8 cellular contexts compared by ENCODE assay signal in genomic region chr19:37466277-37466797, GRCh38. TPM values are rescaled to one million over a fixed set of nuclear protein-coding genes. Genes with fewer than 3 reads are reported as not detected.
DNase-seq lines count a peak whose midpoint lies in the region; ATAC-seq, FAIRE-seq and TF ChIP-seq lines count a peak whose summit lies in the region.

No MANE protein-coding gene starts in this region.

- H2AFZ ChIP-seq in PC-3 (ENCODE audit: low read length) = peak overlapping the region; percentile 89
- H2AFZ ChIP-seq in H1 (ENCODE audit: low read length) = peak overlapping the region; percentile 94

- no peak overlapping the region for H3K14ac ChIP-seq in H1 (ENCODE audit: insufficient read length)

- H3K4me3 ChIP-seq in CD4-positive, CD25-positive, alpha-beta regulatory T cell (ENCODE audit: low read depth, low read length) = peak overlapping the region; percentile 92
- peak overlapping the region; percentile 77 for H3K4me3 ChIP-seq in PC-3 (ENCODE audit: low read length)
- peak overlapping the region; percentile 68 to 97 (median 82) for H3K4me3 ChIP-seq in H1 (ENCODE audit: extremely low read depth in 1 of 4, insufficient read depth in 2 of 4, low read depth in 3 of 4, low read length in 4 of 4)

- peak overlapping the region; percentile 96 to 100 (median 97) for H3K4me3 Mint-ChIP-seq in CD4-positive, CD25-positive, alpha-beta regulatory T cell
- H3K4me3 Mint-ChIP-seq in neural crest cell = peak overlapping the region; percentile 99

- POLR2A ChIA-PET in PC-3 (lab: Charles Lee; ENCODE audit: unreplicated experiment) = no interaction called here
- POLR2A ChIA-PET in H1 (lab: Charles Lee; ENCODE audit: partially characterized antibody) = interaction anchor here (2.2 to 5.0 kb wide), 2 partner anchors 40 to 128 kb away, joined by 6 to 47 read pairs; partner anchors contain the start of genes ZNF540, ZNF571 and ZNF793

- peaks cover 10% of the 10 kb centered on the region for H3K23me2 ChIP-seq in H1 (ENCODE audit: low read depth, low read length)

- TSS peak; percentile 49 for BruUV-seq in PC-3 (replicated peaks; lab: Mats Ljungman, UMichigan)

- H3K27me3 Mint-ChIP-seq in CD4-positive, CD25-positive, alpha-beta regulatory T cell = no peaks in the 10 kb centered on the region
- H3K27me3 Mint-ChIP-seq in neural crest cell (ENCODE audit: low read depth) = no peaks in the 10 kb centered on the region

- DNase-seq in CD4-positive, CD25-positive, alpha-beta regulatory T cell = no peak
- DNase-seq in PC-3 = no peak
- peak in 1 of 2 experiments; percentile 41 for DNase-seq in H1 (ENCODE audit: low read depth in 1 of 2, low spot score in 2 of 2)
- DNase-seq in neural crest cell (ENCODE audit: low read depth, low spot score) = no peak
- no peak for DNase-seq in NOMO-1 (lab: John Stamatoyannopoulos, UW; ENCODE audit: unreplicated experiment in 2 of 2)
- no peak for DNase-seq in NCI-H128 (lab: John Stamatoyannopoulos, UW; ENCODE audit: unreplicated experiment)
- no peak for DNase-seq in glomerular visceral epithelial cell (ENCODE audit: extremely low spot score)

- TF ChIP-seq CTCF in PC-3 (conservative IDR thresholded peaks at IDR 0.05; ENCODE audit: low read depth, low read length) (no peak), H1 (IDR thresholded peaks at IDR 0.05; ENCODE audit: control extremely low read depth in 1 of 3, insufficient read depth in 1 of 3, low read depth in 1 of 3, low read length in 3 of 3) (no peak), neural crest cell (conservative IDR thresholded peaks at IDR 0.05) (no peak)

- peak overlapping the region; percentile 93 to 97 (median 97) for H3K27ac Mint-ChIP-seq in CD4-positive, CD25-positive, alpha-beta regulatory T cell
- peak overlapping the region; percentile 95 for H3K27ac Mint-ChIP-seq in neural crest cell (ENCODE audit: unreplicated experiment)

- TF ChIP-seq RAD21 in H1 (IDR thresholded peaks at IDR 0.05 in 1 of 2, conservative IDR thresholded peaks at IDR 0.05 in 1 of 2; ENCODE audit: low read depth in 2 of 2, low read length in 2 of 2) = no peak

- H3K4me1 ChIP-seq in CD4-positive, CD25-positive, alpha-beta regulatory T cell (ENCODE audit: control insufficient read depth, insufficient read depth, low read length, poor library complexity, severe bottlenecking) = peaks cover 23% of the 10 kb centered on the region
- no peaks in the 10 kb centered on the region for H3K4me1 ChIP-seq in PC-3 (ENCODE audit: insufficient read depth, low read length)
- peaks cover 0 to 5% (median under 1%) of the 10 kb centered on the region in 4 experiments; a peak in 1 of 7 replicates for H3K4me1 ChIP-seq in H1 (replicated peaks in 1 of 4; ENCODE audit: control insufficient read depth in 3 of 4, insufficient read depth in 4 of 4, low read length in 3 of 4)

- CTCF ChIA-PET in PC-3 (lab: Charles Lee) = no interaction called here
- CTCF ChIA-PET in H1 (lab: Charles Lee; ENCODE audit: partially characterized antibody) = interaction anchor here (0.6 to 1.0 kb wide), 3 partner anchors 16 to 384 kb away, joined by 3 read pairs; no protein-coding TSS in a partner anchor

- H3K23ac ChIP-seq in H1 (ENCODE audit: insufficient read length) = no peak overlapping the region

- no peak overlapping the region for H4K5ac ChIP-seq in H1 (ENCODE audit: insufficient read length, low read depth, low read length)

- H3K79me2 ChIP-seq in PC-3 (ENCODE audit: low read length) (no peaks in the 10 kb centered on the region), H1 (ENCODE audit: control insufficient read depth in 1 of 2, insufficient read depth in 2 of 2, low read length in 2 of 2) (no peaks in the 10 kb centered on the region)

- H4K20me1 ChIP-seq in PC-3 (ENCODE audit: low read length) = no peaks in the 10 kb centered on the region
- no peaks in the 10 kb centered on the region for H4K20me1 ChIP-seq in H1 (replicated peaks in 1 of 2; ENCODE audit: control insufficient read depth in 1 of 2, insufficient read depth in 2 of 2, low read length in 2 of 2)

- H4K91ac ChIP-seq in H1 (replicated peaks; ENCODE audit: insufficient read length, low read length) = no peak overlapping the region

- H3K9me3 Mint-ChIP-seq in CD4-positive, CD25-positive, alpha-beta regulatory T cell = peaks cover 4 to 20% (median 9%) of the 10 kb centered on the region in 7 donors
- peaks cover 10% of the 10 kb centered on the region for H3K9me3 Mint-ChIP-seq in neural crest cell

- H3K4ac ChIP-seq in H1 (replicated peaks; ENCODE audit: insufficient read length, low read depth, low read length) = no peak overlapping the region

- no peak for TF ChIP-seq POLR2A in H1 (IDR thresholded peaks at IDR 0.05; ENCODE audit: control extremely low read depth in 1 of 2, low read depth in 2 of 2, low read length in 2 of 2)

- no peak overlapping the region for H2AK5ac ChIP-seq in H1 (ENCODE audit: low read depth, low read length)

- H3K9me2 ChIP-seq in PC-3 (replicated peaks; ENCODE audit: low read length) = no peaks in the 10 kb centered on the region

- no peak overlapping the region for H2BK12ac ChIP-seq in H1 (ENCODE audit: low read depth, low read length)

- peaks cover 19 to 46% (median 34%) of the 10 kb centered on the region in 4 donors for H3K4me1 Mint-ChIP-seq in CD4-positive, CD25-positive, alpha-beta regulatory T cell
- peaks cover 33% of the 10 kb centered on the region for H3K4me1 Mint-ChIP-seq in neural crest cell

- TF ChIP-seq EP300 in H1 (IDR thresholded peaks at IDR 0.05; ENCODE audit: borderline replicate concordance in 1 of 2, low read depth in 2 of 2, low read length in 2 of 2) = no peak

- intact Hi-C loops in PC-3 (cut with micrococcal nuclease) = no loop called here

- peaks cover 20 to 30% of the 10 kb centered on the region in 2 experiments for H3K9me3 ChIP-seq in CD4-positive, CD25-positive, alpha-beta regulatory T cell (ENCODE audit: control insufficient read depth in 2 of 2, low read length in 2 of 2)
- 0 out of 2 replicates have a peak, but pooled peaks cover 11% of the 10 kb centered on the region for H3K9me3 ChIP-seq in PC-3 (ENCODE audit: low read length)
- H3K9me3 ChIP-seq in H1 (ENCODE audit: insufficient read depth in 2 of 2, low read depth in 1 of 2, low read length in 1 of 2) = peaks cover 0 to 4% of the 10 kb centered on the region in 2 experiments; a peak in 1 of 4 replicates

- H3K27ac ChIP-seq in CD4-positive, CD25-positive, alpha-beta regulatory T cell (ENCODE audit: insufficient read depth, low read length, poor library complexity, severe bottlenecking) = peak overlapping the region; percentile 89
- no peak overlapping the region for H3K27ac ChIP-seq in PC-3 (ENCODE audit: low read length)
- H3K27ac ChIP-seq in H1 (ENCODE audit: low read depth, low read length) = no peak overlapping the region

- no peaks in the 10 kb centered on the region for H3K79me1 ChIP-seq in H1 (ENCODE audit: low read depth, low read length)

- H2BK15ac ChIP-seq in H1 (ENCODE audit: low read length) = no peak overlapping the region

- peak overlapping the region; percentile 60; the same call in 1 of the 2 replicates for H4K8ac ChIP-seq in H1 (ENCODE audit: extremely low read depth, insufficient read depth, low read length)

- H2BK20ac ChIP-seq in H1 (ENCODE audit: low read length) = no peak overlapping the region

- no peak overlapping the region for H3K56ac ChIP-seq in H1 (replicated peaks; ENCODE audit: insufficient read length, low read depth, low read length)

- FAIRE-seq in H1 (lab: Jason Lieb, UNC) = no peak

- H3K27me3 ChIP-seq in CD4-positive, CD25-positive, alpha-beta regulatory T cell (ENCODE audit: control insufficient read depth, insufficient read depth, low read length) = no peaks in the 10 kb centered on the region
- H3K27me3 ChIP-seq in PC-3 (ENCODE audit: low read length) = no peaks in the 10 kb centered on the region
- no peaks in the 10 kb centered on the region for H3K27me3 ChIP-seq in H1 (replicated peaks in 1 of 4; ENCODE audit: control insufficient read depth in 3 of 4, extremely low read depth in 1 of 4, insufficient read depth in 3 of 4, low read length in 3 of 4)

- no peak for ATAC-seq in CD4-positive, CD25-positive, alpha-beta regulatory T cell (ENCODE audit: low read depth in 2 of 2)
- no peak for ATAC-seq in PC-3
- ATAC-seq in HG03378 (IDR thresholded peaks at IDR 0.05; ENCODE audit: unreplicated experiment) = no peak

- WGBS in H1 (ENCODE audit: extremely low coverage in 1 of 2, insufficient coverage in 1 of 2, insufficient read length in 1 of 2, insufficient replicate concordance in 2 of 2, low coverage in 1 of 2, low lambda C conversion rate in 2 of 2, missing lambda C conversion rate in 1 of 2), 2 experiments = 37% methylated on average over 18 of the region's 25 CpGs; no CpG with 5 or more reads in 1 of the 2 experiments

- H2BK120ac ChIP-seq in H1 (replicated peaks; ENCODE audit: low read depth, low read length) = no peak overlapping the region

- peaks cover 35% of the 10 kb centered on the region for H3K36me3 ChIP-seq in CD4-positive, CD25-positive, alpha-beta regulatory T cell (ENCODE audit: control insufficient read depth, insufficient read depth, low read length)
- H3K36me3 ChIP-seq in PC-3 (ENCODE audit: low read depth, low read length) (peaks cover 18% of the 10 kb centered on the region; the same call in 1 of the 2 replicates), H1 (ENCODE audit: control insufficient read depth in 2 of 4, insufficient read depth in 4 of 4, low read length in 3 of 4) (peaks cover 0 to 11% (median 2%) of the 10 kb centered on the region in 4 experiments; a peak in 2 of 8 replicates)

- H3K4me2 ChIP-seq in PC-3 (ENCODE audit: low read length) (peak overlapping the region; percentile 76), H1 (ENCODE audit: insufficient read depth in 1 of 2, low read depth in 2 of 2, low read length in 2 of 2) (peak overlapping the region; percentile 95 to 98)

- H3K36me3 Mint-ChIP-seq in CD4-positive, CD25-positive, alpha-beta regulatory T cell = peaks cover 27% of the 10 kb centered on the region
- peaks cover 33% of the 10 kb centered on the region for H3K36me3 Mint-ChIP-seq in neural crest cell (ENCODE audit: low read depth)

- H3K18ac ChIP-seq in H1 (ENCODE audit: extremely low read depth, low read length) = 0 out of 2 replicates have a peak overlapping the region, but pooled peaks have one; percentile 19

- H3F3A ChIP-seq in PC-3 (ENCODE audit: low read length, unreplicated experiment) = no peaks in the 10 kb centered on the region

- H3K9ac ChIP-seq in PC-3 (ENCODE audit: low read length) = peak overlapping the region; percentile 49; the same call in 1 of the 2 replicates
- H3K9ac ChIP-seq in H1 (replicated peaks in 1 of 4; ENCODE audit: extremely low read depth in 1 of 4, low read depth in 3 of 4, low read length in 3 of 4) = peak overlapping the region in 2 of 4 experiments; percentile 25 to 80; a peak in 4 of 7 replicates

- 0 out of 2 replicates have a peak overlapping the region, but pooled peaks have one; percentile 88 for H2BK5ac ChIP-seq in H1 (ENCODE audit: low read depth, low read length)

RNA-seq across cellular contexts. Expression of gene ZNF569, which starts 0.9 kb away (rescaled TPM):
- total RNA-seq in CD4-positive, CD25-positive, alpha-beta regulatory T cell = 8.5 TPM
- 1 to 10 TPM; 4.2 to 6.3 (median 4.5) TPM for polyA plus RNA-seq in CD4-positive, CD25-positive, alpha-beta regulatory T cell
- 1.5 and 2.0 TPM in 2 replicates for total RNA-seq in PC-3 (2014; rRNA removed)
- total RNA-seq in H1 (2021; fragmentation: NEBNext Ultra II Directional; extraction: Animal tissue kit (Norgen Biotek cat#: 25700)) = 10.2 and 10.5 TPM in 2 replicates
- polyA plus RNA-seq in H1 (2011; rRNA removed) = 2.4 and 2.8 TPM in 2 replicates
- 2.5 TPM for polyA plus RNA-seq in H1 (2011; cell fraction: cytosol; rRNA removed)
- 15.0 TPM for polyA plus RNA-seq in H1 (2011; cell fraction: nucleus; rRNA removed)
- polyA plus RNA-seq in H1 (2012, experiment 1 of 2) = 3.0 to 5.9 TPM (median 3.6 TPM) in 4 replicates
- polyA plus RNA-seq in H1 (2012, experiment 2 of 2) = 0.46 TPM
- polyA plus RNA-seq in H1 (2013, experiment 1 of 2) = 9.2 TPM
- 8.4 TPM for polyA plus RNA-seq in H1 (2013, experiment 2 of 2)
- 11.5 and 12.9 TPM in 2 replicates for polyA minus RNA-seq in H1 (2011; rRNA and poly(A)+ RNA removed)
- polyA minus RNA-seq in H1 (2011; cell fraction: cytosol; rRNA and poly(A)+ RNA removed) = 9.0 TPM
- polyA minus RNA-seq in H1 (2011; cell fraction: nucleus; rRNA and poly(A)+ RNA removed) = 43.1 TPM
- total RNA-seq in neural crest cell = 9.9 and 12.6 TPM in 2 replicates

RNA-seq across cellular contexts. Expression of gene ZNF570, which starts 2.8 kb away (rescaled TPM):
- total RNA-seq in CD4-positive, CD25-positive, alpha-beta regulatory T cell = 10.6 TPM
- polyA plus RNA-seq in CD4-positive, CD25-positive, alpha-beta regulatory T cell = 1 to 10 TPM; 2.3 to 4.4 (median 4.0) TPM
- total RNA-seq in PC-3 (2014; rRNA removed) (0.07 and 0.63 TPM in 2 replicates), neural crest cell (7.7 and 8.4 TPM in 2 replicates)
- 4.1 and 5.4 TPM in 2 replicates for total RNA-seq in H1 (2021; fragmentation: NEBNext Ultra II Directional; extraction: Animal tissue kit (Norgen Biotek cat#: 25700))
- 0.96 and 1.0 TPM in 2 replicates for polyA plus RNA-seq in H1 (2011; rRNA removed)
- polyA plus RNA-seq in H1 (2011; cell fraction: cytosol; rRNA removed) = 1.2 TPM
- 1.8 TPM for polyA plus RNA-seq in H1 (2011; cell fraction: nucleus; rRNA removed)
- polyA plus RNA-seq in H1 (2012, experiment 1 of 2) = 1.7 to 3.3 TPM (median 3.0 TPM) in 4 replicates
- polyA plus RNA-seq in H1 (2012, experiment 2 of 2) = 0.12 TPM
- polyA plus RNA-seq in H1 (2013, experiment 1 of 2) = 4.2 TPM
- 4.1 TPM for polyA plus RNA-seq in H1 (2013, experiment 2 of 2)
- polyA minus RNA-seq in H1 (2011; rRNA and poly(A)+ RNA removed) = 8.0 and 11.0 TPM in 2 replicates
- 4.4 TPM for polyA minus RNA-seq in H1 (2011; cell fraction: cytosol; rRNA and poly(A)+ RNA removed)
- polyA minus RNA-seq in H1 (2011; cell fraction: nucleus; rRNA and poly(A)+ RNA removed) = 15.7 TPM

RNA-seq across cellular contexts. Expression of gene ZNF793, which starts 40.4 kb away (rescaled TPM):
- 4.5 TPM for total RNA-seq in CD4-positive, CD25-positive, alpha-beta regulatory T cell
- 1 to 10 TPM in 3 of 4 donors, under 1 TPM in 1; 0.07 to 2.2 (median 1.8) TPM for polyA plus RNA-seq in CD4-positive, CD25-positive, alpha-beta regulatory T cell
- not detected in 2 replicates for total RNA-seq in PC-3 (2014; rRNA removed)
- 11.6 and 13.3 TPM in 2 replicates for total RNA-seq in H1 (2021; fragmentation: NEBNext Ultra II Directional; extraction: Animal tissue kit (Norgen Biotek cat#: 25700))
- polyA plus RNA-seq in H1 (2011; rRNA removed) = 5.0 and 5.9 TPM in 2 replicates
- polyA plus RNA-seq in H1 (2011; cell fraction: cytosol; rRNA removed) = 6.8 TPM
- polyA plus RNA-seq in H1 (2011; cell fraction: nucleus; rRNA removed) = 14.0 TPM
- 7.1 to 9.9 TPM (median 9.4 TPM) in 4 replicates for polyA plus RNA-seq in H1 (2012, experiment 1 of 2)
- 1.4 TPM for polyA plus RNA-seq in H1 (2012, experiment 2 of 2)
- polyA plus RNA-seq in H1 (2013, experiment 1 of 2) = 8.1 TPM
- polyA plus RNA-seq in H1 (2013, experiment 2 of 2) = 7.3 TPM
- 15.4 and 18.7 TPM in 2 replicates for polyA minus RNA-seq in H1 (2011; rRNA and poly(A)+ RNA removed)
- 3.4 TPM for polyA minus RNA-seq in H1 (2011; cell fraction: cytosol; rRNA and poly(A)+ RNA removed)
- polyA minus RNA-seq in H1 (2011; cell fraction: nucleus; rRNA and poly(A)+ RNA removed) = 24.2 TPM
- total RNA-seq in neural crest cell = 17.7 and 18.1 TPM in 2 replicates
